In genomic region chr12:51270847-51271518, GRCh38 we compare ENCODE assay signal across 8 cellular contexts. TPM values are rescaled to one million over a fixed set of nuclear protein-coding genes. Genes with fewer than 3 reads are reported as not detected.
A peak's percentile ranks its signal among the peaks of the same experiment; 100 is the strongest.
DNase-seq lines count a peak whose midpoint lies in the region; ATAC-seq, FAIRE-seq and TF ChIP-seq lines count a peak whose summit lies in the region.

No MANE protein-coding gene starts in this region.

- H2BK5ac ChIP-seq in mesenchymal stem cell (ENCODE audit: low read depth, low read length, poor library complexity, severe bottlenecking) = no peak overlapping the region

- 14% methylated on average over 11 of the region's 13 CpGs for WGBS in mesenchymal stem cell

- peak overlapping the region; percentile 32 for H3K27ac ChIP-seq in mesenchymal stem cell (ENCODE audit: low read length, poor library complexity, severe bottlenecking)

- no peak overlapping the region for H2BK15ac ChIP-seq in mesenchymal stem cell (ENCODE audit: low read depth, poor library complexity, severe bottlenecking)

- peak; percentile 34 for DNase-seq in NB4 (ENCODE audit: low read depth)
- DNase-seq in choroid plexus epithelial cell (ENCODE audit: low read depth) = peak; percentile 70
- DNase-seq in mesenchymal stem cell = peak; percentile 73
- peak; percentile 54 for DNase-seq in urothelium cell line (ENCODE audit: low spot score)
- DNase-seq in pons (ENCODE audit: low spot score) = no peak
- DNase-seq in NCI-H2171 (lab: John Stamatoyannopoulos, UW) = no peak

- H3K9ac ChIP-seq in ES-I3 (ENCODE audit: low read depth, low read length) (peak overlapping the region; percentile 79), mesenchymal stem cell (ENCODE audit: low read length) (peak overlapping the region; percentile 91)

- no peak overlapping the region for H2AK5ac ChIP-seq in mesenchymal stem cell (ENCODE audit: low read length, severe bottlenecking)

- no peaks in the 10 kb centered on the region for H3K9me3 ChIP-seq in ES-I3 (ENCODE audit: control insufficient read depth, insufficient read depth, low read length)
- no peaks in the 10 kb centered on the region for H3K9me3 ChIP-seq in mesenchymal stem cell (ENCODE audit: control insufficient read depth, low read length)

- peak overlapping the region in 1 of 2 experiments; percentile 21 for H2BK12ac ChIP-seq in mesenchymal stem cell (ENCODE audit: low read length in 2 of 2)

- no peak for TF ChIP-seq POLR2A in NB4 (IDR thresholded peaks at IDR 0.05; ENCODE audit: extremely low read depth, insufficient read length)

- H3K79me1 ChIP-seq in mesenchymal stem cell (replicated peaks; ENCODE audit: low read length, poor library complexity, severe bottlenecking) = peaks cover 4% of the 10 kb centered on the region

- peak overlapping the region; percentile 96 for H3K4me2 ChIP-seq in mesenchymal stem cell (ENCODE audit: low read length, poor library complexity, severe bottlenecking)

- peak overlapping the region; percentile 24 for H2BK120ac ChIP-seq in mesenchymal stem cell (ENCODE audit: low read depth, low read length)

- peak overlapping the region; percentile 76 to 94 for H3K18ac ChIP-seq in mesenchymal stem cell (ENCODE audit: low read depth in 1 of 2, low read length in 2 of 2)

- H3K14ac ChIP-seq in mesenchymal stem cell (ENCODE audit: low read length in 2 of 2) = peak overlapping the region in 1 of 2 experiments; percentile 38

- peaks cover 7% of the 10 kb centered on the region for H3K4me1 ChIP-seq in ES-I3 (ENCODE audit: insufficient read depth, low read length)
- peaks cover 3% of the 10 kb centered on the region for H3K4me1 ChIP-seq in mesenchymal stem cell (ENCODE audit: control insufficient read depth, insufficient read depth, low read depth, low read length)

- peak overlapping the region; percentile 44 for H4K91ac ChIP-seq in mesenchymal stem cell (ENCODE audit: low read length)

- H3K23ac ChIP-seq in mesenchymal stem cell (ENCODE audit: low read length in 2 of 2) = no peak overlapping the region

- H3K4me3 ChIP-seq in NB4 (ENCODE audit: low read depth, low read length) (peak overlapping the region; percentile 65), choroid plexus epithelial cell (ENCODE audit: low read depth, low read length) (peak overlapping the region; percentile 78), mesenchymal stem cell (ENCODE audit: insufficient read depth in 1 of 2, low read depth in 1 of 2, low read length in 2 of 2) (peak overlapping the region; percentile 89 to 91)

- no peaks in the 10 kb centered on the region for H3K36me3 ChIP-seq in ES-I3 (ENCODE audit: insufficient read depth, low read length)
- H3K36me3 ChIP-seq in mesenchymal stem cell (ENCODE audit: control insufficient read depth in 1 of 2, insufficient read depth in 2 of 2, low read depth in 1 of 2, low read length in 2 of 2) = no peaks in the 10 kb centered on the region

- TF ChIP-seq CTCF in NB4 (IDR thresholded peaks at IDR 0.05; ENCODE audit: low read depth, low read length) (no peak), choroid plexus epithelial cell (conservative IDR thresholded peaks at IDR 0.05; ENCODE audit: low read depth, low read length) (no peak)

- H3K4ac ChIP-seq in mesenchymal stem cell (ENCODE audit: low read depth in 1 of 2, low read length in 2 of 2) = no peak overlapping the region

- no peak overlapping the region for H4K8ac ChIP-seq in mesenchymal stem cell (ENCODE audit: low read length)

- no peak for ATAC-seq in HG03039 (IDR thresholded peaks at IDR 0.05; ENCODE audit: unreplicated experiment)

- H2AFZ ChIP-seq in mesenchymal stem cell (ENCODE audit: low read depth, low read length) = peak overlapping the region; percentile 83

- FAIRE-seq in urothelium cell line (lab: Jason Lieb, UNC) = no peak

- no peaks in the 10 kb centered on the region for H3K27me3 ChIP-seq in mesenchymal stem cell (ENCODE audit: control insufficient read depth in 1 of 2, insufficient read depth in 1 of 2, low read length in 2 of 2)

RNA-seq across cellular contexts. Expression of gene SMAGP, which starts 0.8 kb away (rescaled TPM):
- 20.2 TPM for polyA plus RNA-seq in mesenchymal stem cell (2013, experiment 1 of 2)
- polyA plus RNA-seq in mesenchymal stem cell (2013, experiment 2 of 2) = 20.5 TPM

RNA-seq across cellular contexts. Expression of gene DAZAP2, which starts 32.4 kb away (rescaled TPM):
- polyA plus RNA-seq in mesenchymal stem cell (2013, experiment 1 of 2) = 352 TPM
- polyA plus RNA-seq in mesenchymal stem cell (2013, experiment 2 of 2) = 292 TPM

RNA-seq across cellular contexts. Expression of gene BIN2, which starts 53.0 kb away (rescaled TPM):
- polyA plus RNA-seq in mesenchymal stem cell (2013, experiment 1 of 2) = not detected
- not detected for polyA plus RNA-seq in mesenchymal stem cell (2013, experiment 2 of 2)

RNA-seq across cellular contexts. Expression of gene POU6F1, which starts 53.1 kb away (rescaled TPM):
- 7.4 TPM for polyA plus RNA-seq in mesenchymal stem cell (2013, experiment 1 of 2)
- 8.8 TPM for polyA plus RNA-seq in mesenchymal stem cell (2013, experiment 2 of 2)

Comparison
In these comparisons a context has a peak if more than half of its experiments do, and no peak if none do; other contexts are left out.
1. DNase-seq: peak in NB4 (single experiment), choroid plexus epithelial cell (single experiment), mesenchymal stem cell (single experiment) and urothelium cell line (single experiment); none in pons (single experiment) and NCI-H2171 (single experiment).
2. Peak in every context shown above with its lines, with median percentiles within 50 percentile points of each other: H3K4me3 ChIP-seq.